Comparison of ENCODE assay signal across 21 cellular contexts in genomic region chr9:110092792-110093191, GRCh38.
"Had no signal": no experiment of that assay in that cellular context is flagged by ENCODE, and none has a peak within 500 bp of the region (broad histone marks: within the 10 kb centered on the region; RNA-seq: fewer than 3 reads in every experiment).

No MANE protein-coding gene starts in this region.

- H3K27me3 ChIP-seq: esophagus muscularis mucosa, gastroesophageal sphincter, ovary, right atrium auricular region, sigmoid colon had no signal

- H3K4me3 Mint-ChIP-seq: dendritic cell treated with granulocyte-macrophage colony-stimulating factor and Interleukin-4, amounts not matched to agents 40 ng/mL and 50 ng/mL, for 4 days; effector memory CD8-positive, alpha-beta T cell; immature natural killer cell; nephron had no signal

- H3K9me3 ChIP-seq: esophagus muscularis mucosa, gastroesophageal sphincter, left ventricle myocardium inferior, lower lobe of right lung, ovary, right atrium auricular region, sigmoid colon had no signal

- DNase-seq: effector memory CD8-positive, alpha-beta T cell; immature natural killer cell; kidney; left cardiac atrium; left ventricle myocardium inferior; lower lobe of right lung; mesenchymal stem cell; midbrain; ovary; sigmoid colon; stimulated activated CD4-positive, alpha-beta T cell treated with anti-CD3 and anti-CD28 coated beads, Interleukin-2, amount 100 ng/mL, for 24 hours; stimulated activated CD4-positive, alpha-beta T cell treated with anti-CD3 and anti-CD28 coated beads, Interleukin-4, amount 100 ng/mL, for 4 hours; stimulated activated naive CD4-positive, alpha-beta T cell had no signal

- H3K4me3 ChIP-seq: esophagus muscularis mucosa, gastroesophageal sphincter, left ventricle myocardium inferior, lower lobe of right lung, ovary, right atrium auricular region, sigmoid colon, skin epidermis had no signal

- H3K4me1 Mint-ChIP-seq: immature natural killer cell had no signal

- H3K27ac ChIP-seq: epithelial cell of prostate, esophagus muscularis mucosa, gastroesophageal sphincter, lower lobe of right lung, ovary, right atrium auricular region, skin epidermis had no signal

- H3K36me3 Mint-ChIP-seq: immature natural killer cell had no signal

- FAIRE-seq: colon, kidney had no signal

- H3K9me3 Mint-ChIP-seq: dendritic cell treated with granulocyte-macrophage colony-stimulating factor and Interleukin-4, amounts not matched to agents 40 ng/mL and 50 ng/mL, for 4 days; effector memory CD8-positive, alpha-beta T cell; immature natural killer cell; nephron had no signal

- H3K27me3 Mint-ChIP-seq: dendritic cell treated with granulocyte-macrophage colony-stimulating factor and Interleukin-4, amounts not matched to agents 40 ng/mL and 50 ng/mL, for 4 days; effector memory CD8-positive, alpha-beta T cell had no signal

- H3K36me3 ChIP-seq: esophagus muscularis mucosa, gastroesophageal sphincter, left ventricle myocardium inferior, lower lobe of right lung, ovary, right atrium auricular region, sigmoid colon had no signal

- ATAC-seq: effector memory CD8-positive, alpha-beta T cell; gastroesophageal sphincter; left cardiac atrium; lower lobe of right lung had no signal

- H3K27ac Mint-ChIP-seq: dendritic cell treated with granulocyte-macrophage colony-stimulating factor and Interleukin-4, amounts not matched to agents 40 ng/mL and 50 ng/mL, for 4 days; effector memory CD8-positive, alpha-beta T cell; immature natural killer cell; nephron had no signal
